Comparison of ENCODE assay signal across 21 cellular contexts in genomic region chr5:172546196-172546595, GRCh38.
DNase-seq lines count a peak whose midpoint lies in the region; ATAC-seq and TF ChIP-seq lines count a peak whose summit lies in the region.
"Had no signal": no experiment of that assay in that cellular context is flagged by ENCODE, and none has a peak within 500 bp of the region (broad histone marks: within the 10 kb centered on the region; RNA-seq: fewer than 3 reads in every experiment).

No MANE protein-coding gene starts in this region.

- intact Hi-C loops in sigmoid colon (cut with DNase I), result no loop called here

- H3K36me3 Mint-ChIP-seq in nephron (ENCODE audit: low read depth), result no peaks in the 10 kb centered on the region
- no peaks in the 10 kb centered on the region for H3K36me3 Mint-ChIP-seq in type B pancreatic cell
- H3K36me3 Mint-ChIP-seq: CD4-positive, CD25-positive, alpha-beta regulatory T cell; CD8-positive, alpha-beta memory T cell had no signal

- H3K4me3 Mint-ChIP-seq in nephron (no peak overlapping the region), type B pancreatic cell (no peak overlapping the region)
- H3K4me3 Mint-ChIP-seq: CD4-positive, CD25-positive, alpha-beta regulatory T cell had no signal

- TF ChIP-seq CTCF in HEK293 (tag by site-specific recombination; IDR thresholded peaks at IDR 0.05) (no peak), RWPE2 (IDR thresholded peaks at IDR 0.05; ENCODE audit: poor library complexity, severe bottlenecking) (no peak), nephron (IDR thresholded peaks at IDR 0.05; ENCODE audit: unreplicated experiment in 3 of 3) (no peak), sigmoid colon (IDR thresholded peaks at IDR 0.05) (no peak), type B pancreatic cell (conservative IDR thresholded peaks at IDR 0.05) (no peak)

- no peaks in the 10 kb centered on the region for H3K4me1 ChIP-seq in HEK293 (ENCODE audit: control insufficient read depth, insufficient read depth, low read length)
- H3K4me1 ChIP-seq in RWPE2 (ENCODE audit: insufficient read depth, poor library complexity, severe bottlenecking), result no peaks in the 10 kb centered on the region
- H3K4me1 ChIP-seq in sigmoid colon, result peaks cover 0 to 81% (median 75%) of the 10 kb centered on the region in 4 donors

- no peak for TF ChIP-seq EP300 in sigmoid colon (IDR thresholded peaks at IDR 0.05)

- H3K4me3 ChIP-seq in HEK293 (ENCODE audit: low read depth, low read length) (no peak overlapping the region), RWPE2 (ENCODE audit: severe bottlenecking) (no peak overlapping the region), sigmoid colon (no peak overlapping the region)

- H3K27me3 ChIP-seq in RWPE2 (ENCODE audit: insufficient read depth, poor library complexity, severe bottlenecking) (no peaks in the 10 kb centered on the region), sigmoid colon (no peaks in the 10 kb centered on the region)
- H3K27me3 ChIP-seq: BE2C had no signal

- TF ChIP-seq POLR2A in sigmoid colon (IDR thresholded peaks at IDR 0.05), result no peak

- no peaks in the 10 kb centered on the region for H3K9me3 Mint-ChIP-seq in nephron
- H3K9me3 Mint-ChIP-seq in type B pancreatic cell, result no peaks in the 10 kb centered on the region

- ATAC-seq in RWPE2 (ENCODE audit: low read depth) (no peak), HG03571 (IDR thresholded peaks at IDR 0.05; ENCODE audit: unreplicated experiment) (no peak), HG03460 (IDR thresholded peaks at IDR 0.05; ENCODE audit: unreplicated experiment) (no peak)
- ATAC-seq: HCT116 had no signal

- H3K36me3 ChIP-seq in HEK293 (ENCODE audit: control insufficient read depth in 2 of 2, insufficient read depth in 1 of 2, low read length in 2 of 2) (no peaks in the 10 kb centered on the region), RWPE2 (ENCODE audit: low read depth) (no peaks in the 10 kb centered on the region), sigmoid colon (no peaks in the 10 kb centered on the region)
- H3K36me3 ChIP-seq: BE2C had no signal

- DNase-seq in RWPE2 (ENCODE audit: low spot score) (peak; percentile 42), sigmoid colon (peak; percentile 56), middle frontal gyrus (ENCODE audit: extremely low spot score, low spot score) (no peak), type B pancreatic cell (ENCODE audit: extremely low spot score, unreplicated experiment) (no peak)
- DNase-seq: ACHN; BE2C; C1 segment of cervical spinal cord; CD4-positive, CD25-positive, alpha-beta regulatory T cell; CD8-positive, alpha-beta memory T cell; COR-L47; DMS 273 treated with DMSO at 0.1 percent for 48 hours; DMS53; DND-41; EL; GOT3 had no signal

- H3K9me3 ChIP-seq in HEK293 (ENCODE audit: control insufficient read depth, insufficient read depth, low read depth, low read length) (no peaks in the 10 kb centered on the region), RWPE2 (ENCODE audit: severe bottlenecking) (no peaks in the 10 kb centered on the region), sigmoid colon (no peaks in the 10 kb centered on the region)
- H3K9me3 ChIP-seq: BE2C had no signal

- CTCF ChIA-PET in HEK293 (lab: Yijun Ruan, JAX), result no interaction called here

- H3K4me1 Mint-ChIP-seq in nephron (peaks cover 41% of the 10 kb centered on the region), type B pancreatic cell (ENCODE audit: unreplicated experiment) (peaks cover 24% of the 10 kb centered on the region)
- H3K4me1 Mint-ChIP-seq: CD4-positive, CD25-positive, alpha-beta regulatory T cell; CD8-positive, alpha-beta memory T cell had no signal

- H3K27ac ChIP-seq in HEK293 (ENCODE audit: extremely low read depth, low read depth, low read length) (no peak overlapping the region), RWPE2 (ENCODE audit: poor library complexity, severe bottlenecking) (no peak overlapping the region), sigmoid colon (peak overlapping the region in 3 of 4 donors; percentile 11 to 90 (median 81))
- H3K27ac ChIP-seq: HL-60 had no signal

- H3K27ac Mint-ChIP-seq in nephron, result peak overlapping the region in 2 of 3 experiments; percentile 13 to 14
- H3K27ac Mint-ChIP-seq in type B pancreatic cell, result no peak overlapping the region
- H3K27ac Mint-ChIP-seq: CD8-positive, alpha-beta memory T cell had no signal

- 88 to 92% methylated on average over 5 of the region's 5 CpGs for WGBS in sigmoid colon, 2 donors

- H3K27me3 Mint-ChIP-seq in nephron (ENCODE audit: low read depth) (peaks cover 30% of the 10 kb centered on the region), type B pancreatic cell (peaks cover 17% of the 10 kb centered on the region)

- POLR2A ChIA-PET in HEK293 (lab: Yijun Ruan, JAX), result no interaction called here

TF ChIP-seq in HEK293, 187 proteins besides CTCF, POLR2A, EP300 and RAD21:
- TF ChIP-seq BCL11B (tag by site-specific recombination; IDR thresholded peaks at IDR 0.05; ENCODE audit: low read depth) (no peak), ATF2 (tag by site-specific recombination; IDR thresholded peaks at IDR 0.05; ENCODE audit: low read depth) (0 out of 2 replicates have a peak, but pooled peaks have one; percentile 27)

Comparison
In these comparisons a context has a peak if more than half of its experiments do, and no peak if none do; other contexts are left out.
1. H3K27ac ChIP-seq: peak in sigmoid colon (3 of 4); none in HEK293 (single experiment) and RWPE2 (single experiment).
2. DNase-seq: peak in RWPE2 (single experiment) and sigmoid colon (single experiment); none in middle frontal gyrus (single experiment) and type B pancreatic cell (single experiment).